Comparison of ENCODE assay signal across 1 cellular context in the genomic region with DNA sequence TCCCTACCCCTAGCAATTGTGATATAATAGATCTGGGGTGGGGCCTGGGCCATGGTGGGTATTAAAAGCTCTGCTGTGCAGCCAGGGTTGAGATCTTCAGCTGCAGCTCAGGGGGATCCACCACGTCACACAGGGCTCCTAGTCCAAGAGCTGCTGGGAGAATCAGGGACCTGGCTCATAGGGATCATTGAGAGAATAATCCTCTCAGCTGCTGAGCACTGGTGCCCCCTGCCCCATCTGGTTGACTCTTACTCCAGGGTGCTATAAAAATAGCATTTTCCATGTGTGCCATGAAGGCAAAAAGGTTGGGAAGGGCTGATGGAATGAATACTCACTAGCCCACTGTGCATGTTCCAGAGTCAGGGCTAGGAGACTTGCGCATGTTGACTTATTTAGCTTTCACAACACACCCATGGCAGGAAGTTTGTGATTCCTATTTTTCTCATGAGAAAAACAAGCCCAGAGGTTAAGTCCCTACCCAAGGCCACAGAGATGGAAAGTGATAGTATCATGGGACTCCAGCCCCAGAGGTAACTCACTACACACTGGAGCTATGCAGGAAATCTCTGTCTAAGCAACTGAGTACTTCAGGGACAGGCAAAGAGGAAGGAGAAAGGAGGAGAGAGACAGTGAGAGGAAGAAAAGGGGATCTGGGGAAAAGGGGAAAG.
TF ChIP-seq lines count a peak whose summit lies in the region.

No MANE protein-coding gene starts in this region.

TF ChIP-seq in HepG2, 621 proteins besides CTCF, POLR2A, EP300 and RAD21 (continued from another document and continues in another):
- TF ChIP-seq, protein P1, sequence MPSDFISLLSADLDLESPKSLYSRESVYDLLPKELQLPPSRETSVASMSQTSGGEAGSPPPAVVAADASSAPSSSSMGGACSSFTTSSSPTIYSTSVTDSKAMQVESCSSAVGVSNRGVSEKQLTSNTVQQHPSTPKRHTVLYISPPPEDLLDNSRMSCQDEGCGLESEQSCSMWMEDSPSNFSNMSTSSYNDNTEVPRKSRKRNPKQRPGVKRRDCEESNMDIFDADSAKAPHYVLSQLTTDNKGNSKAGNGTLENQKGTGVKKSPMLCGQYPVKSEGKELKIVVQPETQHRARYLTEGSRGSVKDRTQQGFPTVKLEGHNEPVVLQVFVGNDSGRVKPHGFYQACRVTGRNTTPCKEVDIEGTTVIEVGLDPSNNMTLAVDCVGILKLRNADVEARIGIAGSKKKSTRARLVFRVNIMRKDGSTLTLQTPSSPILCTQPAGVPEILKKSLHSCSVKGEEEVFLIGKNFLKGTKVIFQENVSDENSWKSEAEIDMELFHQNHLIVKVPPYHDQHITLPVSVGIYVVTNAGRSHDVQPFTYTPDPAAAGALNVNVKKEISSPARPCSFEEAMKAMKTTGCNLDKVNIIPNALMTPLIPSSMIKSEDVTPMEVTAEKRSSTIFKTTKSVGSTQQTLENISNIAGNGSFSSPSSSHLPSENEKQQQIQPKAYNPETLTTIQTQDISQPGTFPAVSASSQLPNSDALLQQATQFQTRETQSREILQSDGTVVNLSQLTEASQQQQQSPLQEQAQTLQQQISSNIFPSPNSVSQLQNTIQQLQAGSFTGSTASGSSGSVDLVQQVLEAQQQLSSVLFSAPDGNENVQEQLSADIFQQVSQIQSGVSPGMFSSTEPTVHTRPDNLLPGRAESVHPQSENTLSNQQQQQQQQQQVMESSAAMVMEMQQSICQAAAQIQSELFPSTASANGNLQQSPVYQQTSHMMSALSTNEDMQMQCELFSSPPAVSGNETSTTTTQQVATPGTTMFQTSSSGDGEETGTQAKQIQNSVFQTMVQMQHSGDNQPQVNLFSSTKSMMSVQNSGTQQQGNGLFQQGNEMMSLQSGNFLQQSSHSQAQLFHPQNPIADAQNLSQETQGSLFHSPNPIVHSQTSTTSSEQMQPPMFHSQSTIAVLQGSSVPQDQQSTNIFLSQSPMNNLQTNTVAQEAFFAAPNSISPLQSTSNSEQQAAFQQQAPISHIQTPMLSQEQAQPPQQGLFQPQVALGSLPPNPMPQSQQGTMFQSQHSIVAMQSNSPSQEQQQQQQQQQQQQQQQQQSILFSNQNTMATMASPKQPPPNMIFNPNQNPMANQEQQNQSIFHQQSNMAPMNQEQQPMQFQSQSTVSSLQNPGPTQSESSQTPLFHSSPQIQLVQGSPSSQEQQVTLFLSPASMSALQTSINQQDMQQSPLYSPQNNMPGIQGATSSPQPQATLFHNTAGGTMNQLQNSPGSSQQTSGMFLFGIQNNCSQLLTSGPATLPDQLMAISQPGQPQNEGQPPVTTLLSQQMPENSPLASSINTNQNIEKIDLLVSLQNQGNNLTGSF (CRISPR knock-in tag; IDR thresholded peaks at IDR 0.05) = no peak
- TF ChIP-seq GATA4 (IDR thresholded peaks at IDR 0.05; ENCODE audit: borderline replicate concordance, low read depth) = no peak
- no peak for TF ChIP-seq MAFF (IDR thresholded peaks at IDR 0.05; ENCODE audit: low read depth, low read length)
- 0 out of 2 replicates have a peak, but pooled peaks have one; percentile 10 for TF ChIP-seq ARNTL (CRISPR knock-in tag; IDR thresholded peaks at IDR 0.05)
- peak; percentile 45; the same call in 1 of the 2 replicates for TF ChIP-seq ERF (CRISPR knock-in tag; IDR thresholded peaks at IDR 0.05)
- no peak for TF ChIP-seq AKAP8 (CRISPR knock-in tag; IDR thresholded peaks at IDR 0.05)
- TF ChIP-seq CBX2 (IDR thresholded peaks at IDR 0.05; ENCODE audit: low read depth, low read length) = no peak
- no peak for TF ChIP-seq CBX2 (CRISPR knock-in tag; IDR thresholded peaks at IDR 0.05; ENCODE audit: low read depth)
- TF ChIP-seq SIN3A (IDR thresholded peaks at IDR 0.05; ENCODE audit: borderline replicate concordance, low read depth, low read length) = no peak
- TF ChIP-seq KAT7 (CRISPR knock-in tag; IDR thresholded peaks at IDR 0.05; ENCODE audit: borderline replicate concordance) = no peak
- no peak for TF ChIP-seq HNRNPK (IDR thresholded peaks at IDR 0.05; ENCODE audit: low read depth, low read length, poor library complexity, severe bottlenecking)
- TF ChIP-seq GATAD2A (CRISPR knock-in tag; IDR thresholded peaks at IDR 0.05) = peak; percentile 62
- TF ChIP-seq GABPA (IDR thresholded peaks at IDR 0.05; ENCODE audit: low read depth, low read length) = no peak
- TF ChIP-seq GABPA (CRISPR knock-in tag; IDR thresholded peaks at IDR 0.05; ENCODE audit: low read depth) = peak; percentile 59
- no peak for TF ChIP-seq TBP (CRISPR knock-in tag; IDR thresholded peaks at IDR 0.05)
- TF ChIP-seq, protein P2, sequence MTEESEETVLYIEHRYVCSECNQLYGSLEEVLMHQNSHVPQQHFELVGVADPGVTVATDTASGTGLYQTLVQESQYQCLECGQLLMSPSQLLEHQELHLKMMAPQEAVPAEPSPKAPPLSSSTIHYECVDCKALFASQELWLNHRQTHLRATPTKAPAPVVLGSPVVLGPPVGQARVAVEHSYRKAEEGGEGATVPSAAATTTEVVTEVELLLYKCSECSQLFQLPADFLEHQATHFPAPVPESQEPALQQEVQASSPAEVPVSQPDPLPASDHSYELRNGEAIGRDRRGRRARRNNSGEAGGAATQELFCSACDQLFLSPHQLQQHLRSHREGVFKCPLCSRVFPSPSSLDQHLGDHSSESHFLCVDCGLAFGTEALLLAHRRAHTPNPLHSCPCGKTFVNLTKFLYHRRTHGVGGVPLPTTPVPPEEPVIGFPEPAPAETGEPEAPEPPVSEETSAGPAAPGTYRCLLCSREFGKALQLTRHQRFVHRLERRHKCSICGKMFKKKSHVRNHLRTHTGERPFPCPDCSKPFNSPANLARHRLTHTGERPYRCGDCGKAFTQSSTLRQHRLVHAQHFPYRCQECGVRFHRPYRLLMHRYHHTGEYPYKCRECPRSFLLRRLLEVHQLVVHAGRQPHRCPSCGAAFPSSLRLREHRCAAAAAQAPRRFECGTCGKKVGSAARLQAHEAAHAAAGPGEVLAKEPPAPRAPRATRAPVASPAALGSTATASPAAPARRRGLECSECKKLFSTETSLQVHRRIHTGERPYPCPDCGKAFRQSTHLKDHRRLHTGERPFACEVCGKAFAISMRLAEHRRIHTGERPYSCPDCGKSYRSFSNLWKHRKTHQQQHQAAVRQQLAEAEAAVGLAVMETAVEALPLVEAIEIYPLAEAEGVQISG (CRISPR knock-in tag; IDR thresholded peaks at IDR 0.05) = no peak
- no peak for TF ChIP-seq RFX3 (CRISPR knock-in tag; IDR thresholded peaks at IDR 0.05)
- no peak for TF ChIP-seq ZNF12 (CRISPR knock-in tag; IDR thresholded peaks at IDR 0.05)
- TF ChIP-seq BCL6 (CRISPR knock-in tag; IDR thresholded peaks at IDR 0.05) = no peak; the same call in 1 of the 2 replicates
- TF ChIP-seq, protein P3, sequence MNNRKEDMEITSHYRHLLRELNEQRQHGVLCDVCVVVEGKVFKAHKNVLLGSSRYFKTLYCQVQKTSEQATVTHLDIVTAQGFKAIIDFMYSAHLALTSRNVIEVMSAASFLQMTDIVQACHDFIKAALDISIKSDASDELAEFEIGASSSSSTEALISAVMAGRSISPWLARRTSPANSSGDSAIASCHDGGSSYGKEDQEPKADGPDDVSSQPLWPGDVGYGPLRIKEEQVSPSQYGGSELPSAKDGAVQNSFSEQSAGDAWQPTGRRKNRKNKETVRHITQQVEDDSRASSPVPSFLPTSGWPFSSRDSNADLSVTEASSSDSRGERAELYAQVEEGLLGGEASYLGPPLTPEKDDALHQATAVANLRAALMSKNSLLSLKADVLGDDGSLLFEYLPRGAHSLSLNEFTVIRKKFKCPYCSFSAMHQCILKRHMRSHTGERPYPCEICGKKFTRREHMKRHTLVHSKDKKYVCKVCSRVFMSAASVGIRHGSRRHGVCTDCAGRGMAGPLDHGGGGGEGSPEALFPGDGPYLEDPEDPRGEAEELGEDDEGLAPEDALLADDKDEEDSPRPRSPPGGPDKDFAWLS (CRISPR knock-in tag; IDR thresholded peaks at IDR 0.05; ENCODE audit: borderline replicate concordance) = no peak
- TF ChIP-seq, protein P4, sequence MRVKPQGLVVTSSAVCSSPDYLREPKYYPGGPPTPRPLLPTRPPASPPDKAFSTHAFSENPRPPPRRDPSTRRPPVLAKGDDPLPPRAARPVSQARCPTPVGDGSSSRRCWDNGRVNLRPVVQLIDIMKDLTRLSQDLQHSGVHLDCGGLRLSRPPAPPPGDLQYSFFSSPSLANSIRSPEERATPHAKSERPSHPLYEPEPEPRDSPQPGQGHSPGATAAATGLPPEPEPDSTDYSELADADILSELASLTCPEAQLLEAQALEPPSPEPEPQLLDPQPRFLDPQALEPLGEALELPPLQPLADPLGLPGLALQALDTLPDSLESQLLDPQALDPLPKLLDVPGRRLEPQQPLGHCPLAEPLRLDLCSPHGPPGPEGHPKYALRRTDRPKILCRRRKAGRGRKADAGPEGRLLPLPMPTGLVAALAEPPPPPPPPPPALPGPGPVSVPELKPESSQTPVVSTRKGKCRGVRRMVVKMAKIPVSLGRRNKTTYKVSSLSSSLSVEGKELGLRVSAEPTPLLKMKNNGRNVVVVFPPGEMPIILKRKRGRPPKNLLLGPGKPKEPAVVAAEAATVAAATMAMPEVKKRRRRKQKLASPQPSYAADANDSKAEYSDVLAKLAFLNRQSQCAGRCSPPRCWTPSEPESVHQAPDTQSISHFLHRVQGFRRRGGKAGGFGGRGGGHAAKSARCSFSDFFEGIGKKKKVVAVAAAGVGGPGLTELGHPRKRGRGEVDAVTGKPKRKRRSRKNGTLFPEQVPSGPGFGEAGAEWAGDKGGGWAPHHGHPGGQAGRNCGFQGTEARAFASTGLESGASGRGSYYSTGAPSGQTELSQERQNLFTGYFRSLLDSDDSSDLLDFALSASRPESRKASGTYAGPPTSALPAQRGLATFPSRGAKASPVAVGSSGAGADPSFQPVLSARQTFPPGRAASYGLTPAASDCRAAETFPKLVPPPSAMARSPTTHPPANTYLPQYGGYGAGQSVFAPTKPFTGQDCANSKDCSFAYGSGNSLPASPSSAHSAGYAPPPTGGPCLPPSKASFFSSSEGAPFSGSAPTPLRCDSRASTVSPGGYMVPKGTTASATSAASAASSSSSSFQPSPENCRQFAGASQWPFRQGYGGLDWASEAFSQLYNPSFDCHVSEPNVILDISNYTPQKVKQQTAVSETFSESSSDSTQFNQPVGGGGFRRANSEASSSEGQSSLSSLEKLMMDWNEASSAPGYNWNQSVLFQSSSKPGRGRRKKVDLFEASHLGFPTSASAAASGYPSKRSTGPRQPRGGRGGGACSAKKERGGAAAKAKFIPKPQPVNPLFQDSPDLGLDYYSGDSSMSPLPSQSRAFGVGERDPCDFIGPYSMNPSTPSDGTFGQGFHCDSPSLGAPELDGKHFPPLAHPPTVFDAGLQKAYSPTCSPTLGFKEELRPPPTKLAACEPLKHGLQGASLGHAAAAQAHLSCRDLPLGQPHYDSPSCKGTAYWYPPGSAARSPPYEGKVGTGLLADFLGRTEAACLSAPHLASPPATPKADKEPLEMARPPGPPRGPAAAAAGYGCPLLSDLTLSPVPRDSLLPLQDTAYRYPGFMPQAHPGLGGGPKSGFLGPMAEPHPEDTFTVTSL (CRISPR knock-in tag; IDR thresholded peaks at IDR 0.05; ENCODE audit: borderline replicate concordance) = peak; percentile 73; the same call in 1 of the 2 replicates
- TF ChIP-seq, protein P5, sequence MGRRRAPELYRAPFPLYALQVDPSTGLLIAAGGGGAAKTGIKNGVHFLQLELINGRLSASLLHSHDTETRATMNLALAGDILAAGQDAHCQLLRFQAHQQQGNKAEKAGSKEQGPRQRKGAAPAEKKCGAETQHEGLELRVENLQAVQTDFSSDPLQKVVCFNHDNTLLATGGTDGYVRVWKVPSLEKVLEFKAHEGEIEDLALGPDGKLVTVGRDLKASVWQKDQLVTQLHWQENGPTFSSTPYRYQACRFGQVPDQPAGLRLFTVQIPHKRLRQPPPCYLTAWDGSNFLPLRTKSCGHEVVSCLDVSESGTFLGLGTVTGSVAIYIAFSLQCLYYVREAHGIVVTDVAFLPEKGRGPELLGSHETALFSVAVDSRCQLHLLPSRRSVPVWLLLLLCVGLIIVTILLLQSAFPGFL (CRISPR knock-in tag; IDR thresholded peaks at IDR 0.05) = no peak
- TF ChIP-seq, protein P6, sequence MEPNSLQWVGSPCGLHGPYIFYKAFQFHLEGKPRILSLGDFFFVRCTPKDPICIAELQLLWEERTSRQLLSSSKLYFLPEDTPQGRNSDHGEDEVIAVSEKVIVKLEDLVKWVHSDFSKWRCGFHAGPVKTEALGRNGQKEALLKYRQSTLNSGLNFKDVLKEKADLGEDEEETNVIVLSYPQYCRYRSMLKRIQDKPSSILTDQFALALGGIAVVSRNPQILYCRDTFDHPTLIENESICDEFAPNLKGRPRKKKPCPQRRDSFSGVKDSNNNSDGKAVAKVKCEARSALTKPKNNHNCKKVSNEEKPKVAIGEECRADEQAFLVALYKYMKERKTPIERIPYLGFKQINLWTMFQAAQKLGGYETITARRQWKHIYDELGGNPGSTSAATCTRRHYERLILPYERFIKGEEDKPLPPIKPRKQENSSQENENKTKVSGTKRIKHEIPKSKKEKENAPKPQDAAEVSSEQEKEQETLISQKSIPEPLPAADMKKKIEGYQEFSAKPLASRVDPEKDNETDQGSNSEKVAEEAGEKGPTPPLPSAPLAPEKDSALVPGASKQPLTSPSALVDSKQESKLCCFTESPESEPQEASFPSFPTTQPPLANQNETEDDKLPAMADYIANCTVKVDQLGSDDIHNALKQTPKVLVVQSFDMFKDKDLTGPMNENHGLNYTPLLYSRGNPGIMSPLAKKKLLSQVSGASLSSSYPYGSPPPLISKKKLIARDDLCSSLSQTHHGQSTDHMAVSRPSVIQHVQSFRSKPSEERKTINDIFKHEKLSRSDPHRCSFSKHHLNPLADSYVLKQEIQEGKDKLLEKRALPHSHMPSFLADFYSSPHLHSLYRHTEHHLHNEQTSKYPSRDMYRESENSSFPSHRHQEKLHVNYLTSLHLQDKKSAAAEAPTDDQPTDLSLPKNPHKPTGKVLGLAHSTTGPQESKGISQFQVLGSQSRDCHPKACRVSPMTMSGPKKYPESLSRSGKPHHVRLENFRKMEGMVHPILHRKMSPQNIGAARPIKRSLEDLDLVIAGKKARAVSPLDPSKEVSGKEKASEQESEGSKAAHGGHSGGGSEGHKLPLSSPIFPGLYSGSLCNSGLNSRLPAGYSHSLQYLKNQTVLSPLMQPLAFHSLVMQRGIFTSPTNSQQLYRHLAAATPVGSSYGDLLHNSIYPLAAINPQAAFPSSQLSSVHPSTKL (CRISPR knock-in tag; IDR thresholded peaks at IDR 0.05) = peak; percentile 75
- no peak for TF ChIP-seq ATF7-NPFF (CRISPR knock-in tag; IDR thresholded peaks at IDR 0.05; ENCODE audit: low read depth)
- no peak for TF ChIP-seq SMAD1 (CRISPR knock-in tag; IDR thresholded peaks at IDR 0.05; ENCODE audit: borderline replicate concordance, low read depth)
- TF ChIP-seq DNMT3B (CRISPR knock-in tag; conservative IDR thresholded peaks at IDR 0.05) = no peak
- TF ChIP-seq RCOR2 (CRISPR knock-in tag; IDR thresholded peaks at IDR 0.05) = no peak; the same call in 1 of the 2 replicates
- TF ChIP-seq ZNF749 (CRISPR knock-in tag; IDR thresholded peaks at IDR 0.05; ENCODE audit: borderline replicate concordance) = no peak
- no peak for TF ChIP-seq ZBTB7A (CRISPR knock-in tag; IDR thresholded peaks at IDR 0.05)
- no peak for TF ChIP-seq RFXANK (CRISPR knock-in tag; IDR thresholded peaks at IDR 0.05)
- TF ChIP-seq ZNF160 (CRISPR knock-in tag; IDR thresholded peaks at IDR 0.05) = no peak
- no peak for TF ChIP-seq SOX6 (IDR thresholded peaks at IDR 0.05)
- peak; percentile 53; the same call in 1 of the 2 replicates for TF ChIP-seq SOX6 (CRISPR knock-in tag; IDR thresholded peaks at IDR 0.05)
- TF ChIP-seq, protein P7, sequence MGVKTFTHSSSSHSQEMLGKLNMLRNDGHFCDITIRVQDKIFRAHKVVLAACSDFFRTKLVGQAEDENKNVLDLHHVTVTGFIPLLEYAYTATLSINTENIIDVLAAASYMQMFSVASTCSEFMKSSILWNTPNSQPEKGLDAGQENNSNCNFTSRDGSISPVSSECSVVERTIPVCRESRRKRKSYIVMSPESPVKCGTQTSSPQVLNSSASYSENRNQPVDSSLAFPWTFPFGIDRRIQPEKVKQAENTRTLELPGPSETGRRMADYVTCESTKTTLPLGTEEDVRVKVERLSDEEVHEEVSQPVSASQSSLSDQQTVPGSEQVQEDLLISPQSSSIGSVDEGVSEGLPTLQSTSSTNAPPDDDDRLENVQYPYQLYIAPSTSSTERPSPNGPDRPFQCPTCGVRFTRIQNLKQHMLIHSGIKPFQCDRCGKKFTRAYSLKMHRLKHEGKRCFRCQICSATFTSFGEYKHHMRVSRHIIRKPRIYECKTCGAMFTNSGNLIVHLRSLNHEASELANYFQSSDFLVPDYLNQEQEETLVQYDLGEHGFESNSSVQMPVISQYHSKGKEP (CRISPR knock-in tag; IDR thresholded peaks at IDR 0.05) = no peak
